7 cellular contexts compared by ENCODE assay signal in the genomic region with DNA sequence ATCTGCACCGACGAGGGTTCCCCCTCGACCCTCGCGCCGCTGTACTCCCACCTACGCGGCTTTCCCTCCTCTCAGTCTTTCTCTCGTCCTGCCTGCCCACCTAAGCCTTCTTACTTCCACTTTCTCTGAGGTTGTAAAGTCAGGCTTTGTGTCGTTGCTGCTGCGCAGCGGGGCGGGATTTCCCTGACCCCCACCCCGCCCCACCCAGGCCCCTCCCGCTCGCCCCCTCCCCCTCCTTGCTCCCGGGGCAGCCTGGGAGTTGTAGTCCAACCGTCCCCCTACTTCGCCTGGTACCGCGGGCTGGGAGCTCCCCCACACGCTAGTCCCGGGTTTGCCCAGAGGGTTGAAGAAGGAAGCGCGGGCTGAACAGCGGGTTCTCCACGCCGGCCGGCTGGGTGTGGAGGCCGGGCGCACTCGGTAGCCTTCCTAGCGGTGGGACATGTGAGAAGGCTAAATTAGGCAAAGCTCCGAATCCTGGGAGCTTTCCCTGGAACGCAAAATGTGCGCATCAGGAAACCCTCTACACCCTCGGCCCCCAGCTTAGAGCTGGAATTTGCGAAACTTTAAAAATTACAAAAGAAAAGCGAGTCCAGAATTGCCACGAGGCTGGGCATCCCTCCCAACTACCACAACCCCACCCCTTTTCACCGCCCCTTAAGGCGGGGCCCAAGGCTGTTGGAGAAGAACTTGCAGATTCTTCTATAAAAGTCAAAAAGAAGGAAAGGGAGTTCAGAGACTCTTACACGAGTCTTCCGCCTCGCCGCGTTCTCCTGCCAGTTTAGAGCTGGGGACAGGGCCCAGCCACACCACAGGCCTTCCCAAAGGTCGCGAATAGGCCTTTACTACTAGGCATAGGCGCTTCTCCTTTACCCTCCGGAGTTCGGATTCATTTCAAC. TPM values are rescaled to one million over a fixed set of nuclear protein-coding genes. Genes with fewer than 3 reads are reported as not detected.
DNase-seq lines count a peak whose midpoint lies in the region; ATAC-seq, FAIRE-seq and TF ChIP-seq lines count a peak whose summit lies in the region.

A gene (minus strand): TSS at position 153 of the 896 bp plus-strand sequence. CDS start 1,011 bp downstream, outside the sequence.

- no peaks in the 10 kb centered on the region for H3K36me3 ChIP-seq in bronchial epithelial cell (ENCODE audit: control insufficient read depth, insufficient read depth, low read length)

- ATAC-seq in GM18502 (IDR thresholded peaks at IDR 0.05; ENCODE audit: poor library complexity, unreplicated experiment) = peak; percentile 71
- ATAC-seq in HG02763 (IDR thresholded peaks at IDR 0.05; ENCODE audit: unreplicated experiment) = peak; percentile 75

- no peak for TF ChIP-seq CTCF in WI38 (IDR thresholded peaks at IDR 0.05; ENCODE audit: low read depth, low read length)
- TF ChIP-seq CTCF in bronchial epithelial cell (IDR thresholded peaks at IDR 0.05; ENCODE audit: insufficient read depth, low read length, severe bottlenecking) = peak; percentile 4

- H3K4me3 ChIP-seq in WI38 (ENCODE audit: low read depth, low read length) (peak within 1 kb of the TSS; percentile 69), bronchial epithelial cell (ENCODE audit: low read depth, low read length) (peak within 1 kb of the TSS; percentile 71)

- no peaks in the 10 kb centered on the region for H3K27me3 ChIP-seq in bronchial epithelial cell (ENCODE audit: control insufficient read depth, insufficient read depth, low read length)

- DNase-seq in NCI-H1694 (lab: John Stamatoyannopoulos, UW) (peak; percentile 22), bronchial epithelial cell (ENCODE audit: low read depth) (peak; percentile 57), iris pigment epithelial cell (ENCODE audit: low read depth) (peak; percentile 82)
- peak; percentile 60 to 72 for DNase-seq in stimulated activated CD4-positive, alpha-beta T cell treated with anti-CD3 and anti-CD28 coated beads, Interleukin-12 subunit alpha, Interleukin-12 subunit beta, amount 100 ng/mL, for 24 hours (ENCODE audit: low read depth in 2 of 2)

- FAIRE-seq in bronchial epithelial cell (lab: Jason Lieb, UNC) = no peak

RNA-seq across cellular contexts. Expression of the gene that starts here (rescaled TPM):
- total RNA-seq in bronchial epithelial cell = 10.0 and 11.3 TPM in 2 replicates

Comparison
In these comparisons a context has a peak if more than half of its experiments do, and no peak if none do; other contexts are left out.
1. Peak in every context shown above with its lines: DNase-seq, ATAC-seq and H3K4me3 ChIP-seq.
2. DNase-seq: peak in every context shown above with its lines; median percentile 82 in iris pigment epithelial cell; 66 in stimulated activated CD4-positive, alpha-beta T cell treated with anti-CD3 and anti-CD28 coated beads, Interleukin-12 subunit alpha, Interleukin-12 subunit beta, amount 100 ng/mL, for 24 hours; 57 in bronchial epithelial cell; 22 in NCI-H1694.